In the genomic region with DNA sequence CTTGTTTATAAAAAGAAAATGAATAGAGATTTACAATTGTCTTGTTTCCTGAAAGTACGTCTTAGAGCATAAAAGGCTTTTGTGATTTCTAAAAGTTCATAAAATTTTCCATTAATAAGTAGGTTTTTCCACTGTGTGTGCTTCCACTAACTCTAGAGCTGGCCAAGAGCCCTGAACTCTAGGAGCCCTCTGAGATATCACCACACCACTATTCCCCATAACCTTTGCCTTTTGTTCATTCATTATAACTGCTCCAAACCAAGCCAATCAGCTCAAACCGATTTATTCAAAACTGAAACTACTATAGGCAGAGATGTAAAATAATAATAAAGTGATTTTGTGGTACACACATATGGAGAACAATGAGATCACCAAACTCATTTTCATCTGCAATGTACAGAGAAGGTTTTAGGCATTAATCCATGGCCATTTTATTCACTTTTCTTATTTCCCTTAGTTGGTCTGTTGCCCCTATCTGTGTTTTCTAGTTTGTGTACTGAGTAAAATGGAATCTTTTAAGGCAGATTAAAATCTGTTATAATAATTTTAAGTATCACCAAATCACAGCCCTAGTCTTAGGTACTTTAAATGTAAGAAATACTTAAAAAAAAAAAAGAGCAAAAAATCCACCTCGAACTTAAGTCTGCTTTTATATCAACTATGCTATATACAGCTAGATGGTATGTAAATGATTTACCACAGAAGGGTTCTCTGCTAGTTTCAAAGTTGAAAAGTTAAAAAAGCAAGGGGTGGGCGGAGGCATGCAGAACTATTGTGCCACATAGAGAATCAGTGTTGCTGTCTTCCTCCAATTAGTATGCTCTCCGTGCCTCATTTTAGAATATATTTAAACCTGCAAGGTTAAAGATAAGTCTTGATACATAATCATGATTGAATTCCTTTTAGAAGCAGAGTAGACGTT, we compare ENCODE assay signal across 3 cellular contexts.
A peak's percentile ranks its signal among the peaks of the same experiment; 100 is the strongest.
TF ChIP-seq lines count a peak whose summit lies in the region.

No MANE protein-coding gene starts in this region.

TF ChIP-seq in liver, 16 proteins besides CTCF, POLR2A, EP300 and RAD21:
- TF ChIP-seq NR2F2 (IDR thresholded peaks at IDR 0.05) (peak; percentile 39), SP1 (IDR thresholded peaks at IDR 0.05) (no peak), RXRA (IDR thresholded peaks at IDR 0.05) (peak; percentile 19 to 45), YY1 (IDR thresholded peaks at IDR 0.05) (no peak), HNF4A (conservative IDR thresholded peaks at IDR 0.05) (peak in 1 of 2 donors; percentile 16), EGR1 (IDR thresholded peaks at IDR 0.05; ENCODE audit: low read depth in 2 of 2) (no peak)

TF ChIP-seq in HepG2, 621 proteins besides CTCF, POLR2A, EP300 and RAD21:
- no peak for TF ChIP-seq ZNF501 (CRISPR knock-in tag; IDR thresholded peaks at IDR 0.05)

TF ChIP-seq in endothelial cell of umbilical vein, 7 proteins besides CTCF, POLR2A, EP300 and RAD21:
- no peak for TF ChIP-seq JUN (IDR thresholded peaks at IDR 0.05; ENCODE audit: borderline replicate concordance, insufficient read depth, insufficient read length, low read depth)
- TF ChIP-seq, protein P1, sequence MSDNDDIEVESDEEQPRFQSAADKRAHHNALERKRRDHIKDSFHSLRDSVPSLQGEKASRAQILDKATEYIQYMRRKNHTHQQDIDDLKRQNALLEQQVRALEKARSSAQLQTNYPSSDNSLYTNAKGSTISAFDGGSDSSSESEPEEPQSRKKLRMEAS (IDR thresholded peaks at IDR 0.05; ENCODE audit: insufficient read depth, insufficient read length) = no peak
